ENCODE assay signal across 8 cellular contexts in the genomic region with DNA sequence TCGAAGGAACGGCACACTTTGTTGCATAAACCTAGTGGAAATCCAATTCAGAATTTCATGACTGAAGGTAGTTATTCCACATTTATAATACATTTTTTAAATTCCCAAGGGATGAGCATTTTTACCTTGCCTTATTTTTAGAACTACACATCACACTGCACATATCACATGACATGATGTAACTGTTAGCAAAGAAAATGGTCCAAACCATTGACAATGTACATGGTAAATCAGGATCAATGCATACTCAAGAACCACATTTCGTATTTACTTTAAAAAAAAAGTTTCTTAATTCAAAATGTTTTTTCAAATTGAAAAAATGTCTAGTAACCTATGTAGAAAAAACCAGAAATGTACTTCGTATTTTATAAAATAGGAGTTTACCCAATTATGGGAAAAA. TPM values are rescaled to one million over a fixed set of nuclear protein-coding genes. Genes with fewer than 3 reads are reported as not detected.
A peak's percentile ranks its signal among the peaks of the same experiment; 100 is the strongest.
DNase-seq lines count a peak whose midpoint lies in the region; ATAC-seq and TF ChIP-seq lines count a peak whose summit lies in the region.

No MANE protein-coding gene starts in this region.

- peak overlapping the region; percentile 53 for H3K27ac Mint-ChIP-seq in T-helper 1 cell treated with Interleukin-12 subunit alpha and Interleukin-12 subunit beta and Interleukin-4 antibody, amounts not matched to agents 30 μg/mL and 1 μg/mL, for 36 hours
- H3K27ac Mint-ChIP-seq in activated T-helper 17 cell treated with anti-CD3 and anti-CD28 coated beads, Interleukin-2, amount 50 U/mL, for 72 hours, result peak overlapping the region; percentile 83
- peak overlapping the region; percentile 83 to 86 for H3K27ac Mint-ChIP-seq in stimulated activated naive CD8-positive, alpha-beta T cell treated with anti-CD3 and anti-CD28 coated beads, Interleukin-15, amount 100 ng/mL, for 72 hours

- no peak for ATAC-seq in activated T-helper 17 cell treated with anti-CD3 and anti-CD28 coated beads, Interleukin-2, amount 50 U/mL, for 72 hours (replicated peaks)
- ATAC-seq in stimulated activated naive CD8-positive, alpha-beta T cell treated with anti-CD3 and anti-CD28 coated beads, Interleukin-15, amount 100 ng/mL, for 72 hours, result no peak
- no peak for ATAC-seq in HG03159 (IDR thresholded peaks at IDR 0.05; ENCODE audit: unreplicated experiment)

- H4K20me1 ChIP-seq in hepatocyte (ENCODE audit: insufficient read depth, poor library complexity, severe bottlenecking), result peaks cover 79% of the 10 kb centered on the region

- no peaks in the 10 kb centered on the region for H3K9me2 ChIP-seq in hepatocyte (replicated peaks; ENCODE audit: insufficient read depth)

- WGBS in hepatocyte (ENCODE audit: low lambda C conversion rate, missing lambda C conversion rate), result 58% methylated on average over 4 of the region's 4 CpGs

- no peaks in the 10 kb centered on the region for H3K27me3 ChIP-seq in hepatocyte

- peaks cover 11% of the 10 kb centered on the region for H3K36me3 Mint-ChIP-seq in T-helper 1 cell treated with Interleukin-12 subunit alpha and Interleukin-12 subunit beta and Interleukin-4 antibody, amounts not matched to agents 30 μg/mL and 1 μg/mL, for 36 hours (ENCODE audit: low read depth)
- H3K36me3 Mint-ChIP-seq in activated T-helper 17 cell treated with anti-CD3 and anti-CD28 coated beads, Interleukin-2, amount 50 U/mL, for 72 hours (ENCODE audit: low read depth), result peaks cover 36% of the 10 kb centered on the region

- peak overlapping the region; percentile 77 for H3K4me2 ChIP-seq in hepatocyte

- H3K4me1 Mint-ChIP-seq in T-helper 1 cell treated with Interleukin-12 subunit alpha and Interleukin-12 subunit beta and Interleukin-4 antibody, amounts not matched to agents 30 μg/mL and 1 μg/mL, for 36 hours (ENCODE audit: low read depth), result peaks cover 50% of the 10 kb centered on the region
- peaks cover 42% of the 10 kb centered on the region for H3K4me1 Mint-ChIP-seq in activated T-helper 17 cell treated with anti-CD3 and anti-CD28 coated beads, Interleukin-2, amount 50 U/mL, for 72 hours
- H3K4me1 Mint-ChIP-seq in stimulated activated naive CD8-positive, alpha-beta T cell treated with anti-CD3 and anti-CD28 coated beads, Interleukin-15, amount 100 ng/mL, for 72 hours, result peaks cover 63% of the 10 kb centered on the region

- H3K9me3 ChIP-seq in hepatocyte (ENCODE audit: low read depth), result no peaks in the 10 kb centered on the region

- peaks cover 84% of the 10 kb centered on the region for H3K79me2 ChIP-seq in hepatocyte

- peak overlapping the region; percentile 88 for H3K4me3 Mint-ChIP-seq in T-helper 1 cell treated with Interleukin-12 subunit alpha and Interleukin-12 subunit beta and Interleukin-4 antibody, amounts not matched to agents 30 μg/mL and 1 μg/mL, for 36 hours
- peak overlapping the region; percentile 94 for H3K4me3 Mint-ChIP-seq in activated T-helper 17 cell treated with anti-CD3 and anti-CD28 coated beads, Interleukin-2, amount 50 U/mL, for 72 hours
- peak overlapping the region; percentile 89 to 91 for H3K4me3 Mint-ChIP-seq in stimulated activated naive CD8-positive, alpha-beta T cell treated with anti-CD3 and anti-CD28 coated beads, Interleukin-15, amount 100 ng/mL, for 72 hours

- H2AFZ ChIP-seq in hepatocyte, result no peak overlapping the region

- peak overlapping the region; percentile 63 for H3K4me3 ChIP-seq in hepatocyte

- no peaks in the 10 kb centered on the region for H3K27me3 Mint-ChIP-seq in T-helper 1 cell treated with Interleukin-12 subunit alpha and Interleukin-12 subunit beta and Interleukin-4 antibody, amounts not matched to agents 30 μg/mL and 1 μg/mL, for 36 hours (ENCODE audit: low read depth)
- H3K27me3 Mint-ChIP-seq in activated T-helper 17 cell treated with anti-CD3 and anti-CD28 coated beads, Interleukin-2, amount 50 U/mL, for 72 hours, result no peaks in the 10 kb centered on the region
- H3K27me3 Mint-ChIP-seq in stimulated activated naive CD8-positive, alpha-beta T cell treated with anti-CD3 and anti-CD28 coated beads, Interleukin-15, amount 100 ng/mL, for 72 hours, result no peaks in the 10 kb centered on the region

- no peak for TF ChIP-seq CTCF in hepatocyte (IDR thresholded peaks at IDR 0.05; ENCODE audit: poor library complexity)

- H3K36me3 ChIP-seq in hepatocyte (replicated peaks; ENCODE audit: insufficient read depth, low read depth), result no peaks in the 10 kb centered on the region

- H3K27ac ChIP-seq in hepatocyte, result peak overlapping the region; percentile 99

- DNase-seq in T-helper 1 cell (no peak), hepatocyte (ENCODE audit: low spot score) (no peak), NCI-H1930 (lab: John Stamatoyannopoulos, UW) (no peak), NCI-H2171 treated with DMSO at 0.1 percent for 48 hours (lab: John Stamatoyannopoulos, UW) (no peak)
- DNase-seq in stimulated activated naive CD8-positive, alpha-beta T cell treated with anti-CD3 and anti-CD28 coated beads, Interleukin-15, amount 100 ng/mL, for 72 hours, result no peak

- H3K4me1 ChIP-seq in hepatocyte (ENCODE audit: insufficient read depth), result peaks cover 38% of the 10 kb centered on the region

- H3K9me3 Mint-ChIP-seq in T-helper 1 cell treated with Interleukin-12 subunit alpha and Interleukin-12 subunit beta and Interleukin-4 antibody, amounts not matched to agents 30 μg/mL and 1 μg/mL, for 36 hours, result no peaks in the 10 kb centered on the region
- H3K9me3 Mint-ChIP-seq in activated T-helper 17 cell treated with anti-CD3 and anti-CD28 coated beads, Interleukin-2, amount 50 U/mL, for 72 hours, result no peaks in the 10 kb centered on the region
- no peaks in the 10 kb centered on the region for H3K9me3 Mint-ChIP-seq in stimulated activated naive CD8-positive, alpha-beta T cell treated with anti-CD3 and anti-CD28 coated beads, Interleukin-15, amount 100 ng/mL, for 72 hours

RNA-seq across cellular contexts. Expression of gene KANSL1, which starts 2.5 kb away (rescaled TPM):
- total RNA-seq in activated T-helper 17 cell treated with anti-CD3 and anti-CD28 coated beads, Interleukin-2, amount 50 U/mL, for 72 hours, result 100 to 1,000 TPM in 1 of 2 donors, 10 to 100 TPM in 1; 83.6 to 170 TPM
- total RNA-seq in hepatocyte, result 68.2 and 84.3 TPM in 2 replicates
- 32.6 and 37.3 TPM in 2 replicates for polyA plus RNA-seq in hepatocyte
